Comparison of ENCODE assay signal across 14 cellular contexts in genomic region chr2:195413422-195413821, GRCh38.
"Had no signal": no experiment of that assay in that cellular context is flagged by ENCODE, and none has a peak within 500 bp of the region (broad histone marks: within the 10 kb centered on the region; RNA-seq: fewer than 3 reads in every experiment).

No MANE protein-coding gene starts in this region.

- H3K4me1 Mint-ChIP-seq: activated CD8-positive, alpha-beta memory T cell treated with anti-CD3 and anti-CD28 coated beads, Interleukin-2, amount 10 ng/mL, durations not matched to agents 7 days and 5 days had no signal

- H3K27me3 ChIP-seq: cardiac muscle cell, gastroesophageal sphincter, tibial artery had no signal

- H3K9me3 Mint-ChIP-seq: activated T-cell treated with anti-CD3 and anti-CD28 coated beads, Interleukin-2, amount 50 U/mL, for 24 hours; T-helper 2 cell treated with Interferon-gamma antibody and Interleukin-4, amounts not matched to agents 5 μg/mL and 100 μg/mL, for 36 hours had no signal

- H3K4me3 Mint-ChIP-seq: activated CD8-positive, alpha-beta memory T cell treated with anti-CD3 and anti-CD28 coated beads, Interleukin-2, amount 10 ng/mL, durations not matched to agents 7 days and 5 days; activated naive CD8-positive, alpha-beta T cell treated with anti-CD3 and anti-CD28 coated beads, Interleukin-2, amount 10 ng/mL, durations not matched to agents 7 days and 5 days; activated T-cell treated with anti-CD3 and anti-CD28 coated beads, Interleukin-2, amount 50 U/mL, for 24 hours; T-helper 2 cell treated with Interferon-gamma antibody and Interleukin-4, amounts not matched to agents 5 μg/mL and 100 μg/mL, for 36 hours had no signal

- ATAC-seq: activated CD8-positive, alpha-beta memory T cell treated with anti-CD3 and anti-CD28 coated beads, Interleukin-2, amount 10 ng/mL, durations not matched to agents 7 days and 5 days; gastroesophageal sphincter; left ventricle myocardium superior had no signal

- DNase-seq: activated CD4-positive, alpha-beta T cell treated with anti-CD3 and anti-CD28 coated beads, Interleukin-2, amount 50 U/mL, for 48 hours; activated CD8-positive, alpha-beta memory T cell treated with anti-CD3 and anti-CD28 coated beads, Interleukin-2, amount 10 ng/mL, durations not matched to agents 7 days and 5 days; activated gamma-delta T cell; activated naive CD8-positive, alpha-beta T cell treated with anti-CD3 and anti-CD28 coated beads, Interleukin-2, amount 10 ng/mL, durations not matched to agents 7 days and 5 days; activated T-cell treated with anti-CD3 and anti-CD28 coated beads, Interleukin-2, amount 50 U/mL, for 24 hours; aorta; kidney; left ventricle myocardium superior; stimulated activated CD4-positive, alpha-beta T cell treated with anti-CD3 and anti-CD28 coated beads, Interleukin-15, amount 100 ng/mL, for 24 hours; stimulated activated CD4-positive, alpha-beta T cell treated with anti-CD3 and anti-CD28 coated beads, Interleukin-4, amount 100 ng/mL, for 24 hours; tibial artery had no signal

- H3K4me3 ChIP-seq: cardiac muscle cell, gastroesophageal sphincter, tibial artery had no signal

- H3K27ac ChIP-seq: cardiac muscle cell, gastroesophageal sphincter, tibial artery had no signal

- H3K27me3 Mint-ChIP-seq: activated CD8-positive, alpha-beta memory T cell treated with anti-CD3 and anti-CD28 coated beads, Interleukin-2, amount 10 ng/mL, durations not matched to agents 7 days and 5 days; activated naive CD8-positive, alpha-beta T cell treated with anti-CD3 and anti-CD28 coated beads, Interleukin-2, amount 10 ng/mL, durations not matched to agents 7 days and 5 days; activated T-cell treated with anti-CD3 and anti-CD28 coated beads, Interleukin-2, amount 50 U/mL, for 24 hours had no signal

- H3K9me3 ChIP-seq: gastroesophageal sphincter, tibial artery had no signal

- H3K27ac Mint-ChIP-seq: activated CD8-positive, alpha-beta memory T cell treated with anti-CD3 and anti-CD28 coated beads, Interleukin-2, amount 10 ng/mL, durations not matched to agents 7 days and 5 days; activated naive CD8-positive, alpha-beta T cell treated with anti-CD3 and anti-CD28 coated beads, Interleukin-2, amount 10 ng/mL, durations not matched to agents 7 days and 5 days; activated T-cell treated with anti-CD3 and anti-CD28 coated beads, Interleukin-2, amount 50 U/mL, for 24 hours; T-helper 2 cell treated with Interferon-gamma antibody and Interleukin-4, amounts not matched to agents 5 μg/mL and 100 μg/mL, for 36 hours had no signal
